31 cellular contexts compared by ENCODE assay signal in the genomic region with DNA sequence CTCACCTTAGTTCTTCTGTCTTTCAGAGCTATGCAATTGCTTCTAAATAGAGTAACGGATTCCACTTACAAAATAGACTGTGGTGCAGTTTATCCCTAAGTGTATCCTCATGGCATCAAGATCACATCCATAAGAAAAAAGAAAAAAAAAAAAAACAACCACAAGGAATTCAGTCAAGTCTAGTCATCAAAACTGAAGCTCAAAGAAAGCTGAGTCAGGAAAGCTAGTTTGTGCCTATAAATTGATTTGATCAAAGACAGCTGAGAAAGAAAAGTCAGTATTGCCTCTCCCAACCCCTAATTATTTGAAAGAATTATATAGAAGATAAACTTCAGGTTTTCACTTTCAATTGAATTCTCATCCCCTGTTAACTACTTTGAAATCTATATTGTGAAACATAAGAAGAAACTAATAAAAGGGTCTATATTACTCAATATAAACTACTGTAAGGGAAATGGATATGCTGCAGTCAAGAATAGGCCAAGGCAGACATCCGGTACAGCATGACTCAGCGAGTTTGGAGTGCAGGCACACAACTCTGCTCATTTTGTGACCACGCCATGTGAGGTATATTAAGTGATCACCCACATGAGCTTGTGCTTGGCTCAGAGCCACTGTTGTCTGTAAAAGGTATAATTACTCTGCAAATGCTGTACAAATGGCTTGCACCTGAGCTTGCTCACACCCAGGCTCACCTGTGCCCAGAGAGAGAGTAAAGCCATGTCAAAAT.
DNase-seq lines count a peak whose midpoint lies in the region; ATAC-seq, FAIRE-seq and TF ChIP-seq lines count a peak whose summit lies in the region.
"Had no signal": no experiment of that assay in that cellular context is flagged by ENCODE, and none has a peak within 500 bp of the region (broad histone marks: within the 10 kb centered on the region; RNA-seq: fewer than 3 reads in every experiment).

No MANE protein-coding gene starts in this region.

- peaks cover 1% of the 10 kb centered on the region for H3K27me3 Mint-ChIP-seq in GM23338 (ENCODE audit: insufficient read depth, low read depth, poor library complexity)
- H3K27me3 Mint-ChIP-seq: activated CD4-positive, alpha-beta T cell treated with anti-CD3 and anti-CD28 coated beads, Interleukin-2, amount 10 ng/mL, durations not matched to agents 24 days and 14 days; activated CD8-positive, alpha-beta memory T cell treated with anti-CD3 and anti-CD28 coated beads, Interleukin-2, amount 10 ng/mL, durations not matched to agents 7 days and 5 days had no signal

- H3K4me3 ChIP-seq in GM23338 = no peak overlapping the region
- no peak overlapping the region for H3K4me3 ChIP-seq in PC-3 (ENCODE audit: low read length)
- H3K4me3 ChIP-seq in endothelial cell of umbilical vein (replicated peaks in 1 of 3; ENCODE audit: insufficient read depth in 1 of 3, low read depth in 1 of 3, low read length in 3 of 3) = no peak overlapping the region
- H3K4me3 ChIP-seq: lung, smooth muscle cell, thoracic aorta, vagina had no signal

- no peak overlapping the region for H3K4me3 Mint-ChIP-seq in GM23338
- H3K4me3 Mint-ChIP-seq: activated CD4-positive, alpha-beta T cell treated with anti-CD3 and anti-CD28 coated beads, Interleukin-2, amount 10 ng/mL, durations not matched to agents 24 days and 14 days; activated CD8-positive, alpha-beta memory T cell treated with anti-CD3 and anti-CD28 coated beads, Interleukin-2, amount 10 ng/mL, durations not matched to agents 7 days and 5 days; central memory CD8-positive, alpha-beta T cell; T-helper 1 cell treated with Interleukin-12 subunit alpha and Interleukin-12 subunit beta and Interleukin-4 antibody, amounts not matched to agents 30 μg/mL and 1 μg/mL, for 36 hours had no signal

- H3K9me2 ChIP-seq in GM23338 (ENCODE audit: insufficient read depth) (peaks cover 6% of the 10 kb centered on the region; the same call in 1 of the 2 replicates), PC-3 (replicated peaks; ENCODE audit: low read length) (no peaks in the 10 kb centered on the region)

- H2AFZ ChIP-seq in GM23338 (no peak overlapping the region), PC-3 (ENCODE audit: low read length) (no peak overlapping the region), endothelial cell of umbilical vein (ENCODE audit: low read depth, low read length) (no peak overlapping the region)

- peak; percentile 58 for FAIRE-seq in endothelial cell of umbilical vein (lab: Jason Lieb, UNC)
- FAIRE-seq: frontal cortex, G401.6, keratinocyte had no signal

- no peak overlapping the region for H3K27ac Mint-ChIP-seq in GM23338
- H3K27ac Mint-ChIP-seq: activated CD4-positive, alpha-beta T cell treated with anti-CD3 and anti-CD28 coated beads, Interleukin-2, amount 10 ng/mL, durations not matched to agents 24 days and 14 days; activated CD8-positive, alpha-beta memory T cell treated with anti-CD3 and anti-CD28 coated beads, Interleukin-2, amount 10 ng/mL, durations not matched to agents 7 days and 5 days; T-helper 1 cell treated with Interleukin-12 subunit alpha and Interleukin-12 subunit beta and Interleukin-4 antibody, amounts not matched to agents 30 μg/mL and 1 μg/mL, for 36 hours had no signal

- no peak overlapping the region for H3K4me2 ChIP-seq in GM23338
- H3K4me2 ChIP-seq in PC-3 (ENCODE audit: low read length) = no peak overlapping the region
- no peak overlapping the region for H3K4me2 ChIP-seq in endothelial cell of umbilical vein (ENCODE audit: insufficient read depth, low read length)
- H3K4me2 ChIP-seq: smooth muscle cell had no signal

- H3K36me3 ChIP-seq in GM23338 (ENCODE audit: insufficient read depth) (no peaks in the 10 kb centered on the region), PC-3 (ENCODE audit: low read depth, low read length) (no peaks in the 10 kb centered on the region), endothelial cell of umbilical vein (ENCODE audit: control insufficient read depth in 2 of 2, extremely low read depth in 1 of 2, insufficient read depth in 2 of 2, low read length in 2 of 2) (no peaks in the 10 kb centered on the region)
- H3K36me3 ChIP-seq: thoracic aorta, vagina had no signal

- no peak for TF ChIP-seq POLR2A in endothelial cell of umbilical vein (IDR thresholded peaks at IDR 0.05; ENCODE audit: low read depth, low read length)

- CTCF ChIA-PET in PC-3 (lab: Charles Lee) (no interaction called here), endothelial cell of umbilical vein (lab: Charles Lee) (interaction anchor here (1.5 to 1.6 kb wide), 2 partner anchors 12 to 81 kb away, joined by 4 to 5 read pairs; no protein-coding TSS in a partner anchor)

- intact Hi-C loops in PC-3 (cut with micrococcal nuclease) (no loop called here), endothelial cell of umbilical vein (cut with micrococcal nuclease) (no loop called here)

- H3K9me3 ChIP-seq in PC-3 (ENCODE audit: low read length) = peaks cover 9% of the 10 kb centered on the region; the same call in 1 of the 2 replicates
- H3K9me3 ChIP-seq in endothelial cell of umbilical vein (replicated peaks; ENCODE audit: control insufficient read depth, insufficient read depth, low read length) = no peaks in the 10 kb centered on the region
- H3K9me3 ChIP-seq: thoracic aorta, vagina had no signal

- no peaks in the 10 kb centered on the region for H3K9me1 ChIP-seq in endothelial cell of umbilical vein (replicated peaks; ENCODE audit: control insufficient read depth, extremely low read depth, insufficient read depth, low read length)

- POLR2A ChIA-PET in PC-3 (lab: Charles Lee; ENCODE audit: unreplicated experiment) (no interaction called here), endothelial cell of umbilical vein (lab: Charles Lee) (no interaction called here)

- H3K27ac ChIP-seq in GM23338 (ENCODE audit: low read depth) (no peak overlapping the region), PC-3 (ENCODE audit: low read length) (no peak overlapping the region), endothelial cell of umbilical vein (ENCODE audit: insufficient read depth, low read depth, low read length) (no peak overlapping the region)
- H3K27ac ChIP-seq: C4-2B, thoracic aorta, vagina had no signal

- H3K4me1 Mint-ChIP-seq in GM23338 = peaks cover 3% of the 10 kb centered on the region; the same call in 1 of the 3 replicates
- H3K4me1 Mint-ChIP-seq: activated CD4-positive, alpha-beta T cell treated with anti-CD3 and anti-CD28 coated beads, Interleukin-2, amount 10 ng/mL, durations not matched to agents 24 days and 14 days; activated CD8-positive, alpha-beta memory T cell treated with anti-CD3 and anti-CD28 coated beads, Interleukin-2, amount 10 ng/mL, durations not matched to agents 7 days and 5 days; central memory CD8-positive, alpha-beta T cell had no signal

- H3F3A ChIP-seq in GM23338 (replicated peaks; ENCODE audit: low read depth) (no peaks in the 10 kb centered on the region), PC-3 (ENCODE audit: low read length, unreplicated experiment) (no peaks in the 10 kb centered on the region)

- no peaks in the 10 kb centered on the region for H3K27me3 ChIP-seq in GM23338 (ENCODE audit: insufficient read depth)
- H3K27me3 ChIP-seq in PC-3 (ENCODE audit: low read length) = no peaks in the 10 kb centered on the region
- no peaks in the 10 kb centered on the region for H3K27me3 ChIP-seq in endothelial cell of umbilical vein (ENCODE audit: control insufficient read depth in 2 of 2, insufficient read depth in 2 of 2, low read length in 2 of 2)
- H3K27me3 ChIP-seq: vagina had no signal

- peaks cover 18% of the 10 kb centered on the region for H3K36me3 Mint-ChIP-seq in GM23338 (ENCODE audit: low read depth)
- H3K36me3 Mint-ChIP-seq: activated CD8-positive, alpha-beta memory T cell treated with anti-CD3 and anti-CD28 coated beads, Interleukin-2, amount 10 ng/mL, durations not matched to agents 7 days and 5 days had no signal

- dilution Hi-C loops in endothelial cell of umbilical vein (cut with MboI; ENCODE audit: extremely low pct_ligation_motif_present, low sequenced_read_pairs) = no loop called here

- ATAC-seq in GM23338 (no peak), PC-3 (no peak), GM21360 (IDR thresholded peaks at IDR 0.05; ENCODE audit: unreplicated experiment) (no peak), HG03460 (IDR thresholded peaks at IDR 0.05; ENCODE audit: unreplicated experiment) (no peak)
- ATAC-seq: activated CD8-positive, alpha-beta memory T cell treated with anti-CD3 and anti-CD28 coated beads, Interleukin-2, amount 10 ng/mL, durations not matched to agents 7 days and 5 days; HCT116 had no signal

- DNase-seq in A172 (ENCODE audit: low spot score) (peak; percentile 14), GM23338 (ENCODE audit: low spot score) (peak; percentile 18), PC-3 (peak; percentile 6), endothelial cell of umbilical vein (ENCODE audit: low read depth, low spot score) (peak; percentile 3), ACHN (no peak)
- no peak for DNase-seq in central memory CD4-positive, alpha-beta T cell
- DNase-seq: activated CD4-positive, alpha-beta T cell treated with anti-CD3 and anti-CD28 coated beads, Interleukin-2, amount 10 ng/mL, durations not matched to agents 24 days and 14 days; activated CD8-positive, alpha-beta memory T cell treated with anti-CD3 and anti-CD28 coated beads, Interleukin-2, amount 10 ng/mL, durations not matched to agents 7 days and 5 days; activated naive CD4-positive, alpha-beta T cell treated with anti-CD3 and anti-CD28 coated beads, Interleukin-2, amount 50 U/mL, for 16 hours; anterior cingulate cortex; hippocampal formation; MM.1S; NCI-H1694 treated with DMSO at 0.1 percent for 48 hours; NCI-H2227 treated with DMSO at 0.1 percent for 48 hours; NCI-H82; nucleus accumbens; stimulated activated CD4-positive, alpha-beta T cell treated with anti-CD3 and anti-CD28 coated beads, Interleukin-4, amount 100 ng/mL, for 24 hours; stimulated activated naive CD4-positive, alpha-beta T cell treated with Interleukin-2 at 50 U/mL for 16 hours had no signal

- H3K4me1 ChIP-seq in GM23338 (ENCODE audit: insufficient read depth) = no peaks in the 10 kb centered on the region
- H3K4me1 ChIP-seq in PC-3 (ENCODE audit: insufficient read depth, low read length) = no peaks in the 10 kb centered on the region
- no peaks in the 10 kb centered on the region for H3K4me1 ChIP-seq in endothelial cell of umbilical vein (ENCODE audit: control insufficient read depth, extremely low read depth, insufficient read depth, low read length)
- H3K4me1 ChIP-seq: vagina had no signal

- H4K20me1 ChIP-seq in GM23338 (replicated peaks; ENCODE audit: insufficient read depth) = no peaks in the 10 kb centered on the region
- H4K20me1 ChIP-seq in PC-3 (ENCODE audit: low read length) = no peaks in the 10 kb centered on the region
- no peaks in the 10 kb centered on the region for H4K20me1 ChIP-seq in endothelial cell of umbilical vein (replicated peaks; ENCODE audit: control insufficient read depth, extremely low read depth, insufficient read depth, low read length)

- H3K9ac ChIP-seq in PC-3 (ENCODE audit: low read length) (no peak overlapping the region), endothelial cell of umbilical vein (replicated peaks; ENCODE audit: extremely low read depth, insufficient read depth, low read length) (no peak overlapping the region)

- TF ChIP-seq CTCF in GM23338 (conservative IDR thresholded peaks at IDR 0.05; ENCODE audit: low read depth in 2 of 2) (no peak), PC-3 (conservative IDR thresholded peaks at IDR 0.05; ENCODE audit: low read depth, low read length) (no peak), endothelial cell of umbilical vein (IDR thresholded peaks at IDR 0.05; ENCODE audit: extremely low read depth in 1 of 2, insufficient read depth in 1 of 2, low read depth in 1 of 2, low read length in 2 of 2) (no peak)

- H3K9me3 Mint-ChIP-seq in GM23338 = peaks cover 28% of the 10 kb centered on the region
- H3K9me3 Mint-ChIP-seq: central memory CD8-positive, alpha-beta T cell had no signal

- in situ Hi-C loops in ACHN (cut with HindIII; ENCODE audit: low pct_ligation_motif_present, low pct_unique_long_range_greater_than_20kb, low sequenced_read_pairs) = no loop called here

- no peaks in the 10 kb centered on the region for H3K79me2 ChIP-seq in GM23338 (replicated peaks; ENCODE audit: insufficient read depth)
- H3K79me2 ChIP-seq in PC-3 (ENCODE audit: low read length) = no peaks in the 10 kb centered on the region
- H3K79me2 ChIP-seq in endothelial cell of umbilical vein (ENCODE audit: control insufficient read depth, insufficient read depth, low read length) = no peaks in the 10 kb centered on the region

- BruUV-seq in PC-3 (replicated peaks; lab: Mats Ljungman, UMichigan) (no TSS peak), endothelial cell of umbilical vein (replicated peaks; lab: Mats Ljungman, UMichigan) (no TSS peak)

Comparison
In these comparisons a context has a peak if more than half of its experiments do, and no peak if none do; other contexts are left out.
1. DNase-seq: peak in A172 (single experiment), GM23338 (single experiment), PC-3 (single experiment) and endothelial cell of umbilical vein (single experiment); none in ACHN (single experiment) and central memory CD4-positive, alpha-beta T cell (single experiment).